Comparison of ENCODE assay signal across 8 cellular contexts in the genomic region with DNA sequence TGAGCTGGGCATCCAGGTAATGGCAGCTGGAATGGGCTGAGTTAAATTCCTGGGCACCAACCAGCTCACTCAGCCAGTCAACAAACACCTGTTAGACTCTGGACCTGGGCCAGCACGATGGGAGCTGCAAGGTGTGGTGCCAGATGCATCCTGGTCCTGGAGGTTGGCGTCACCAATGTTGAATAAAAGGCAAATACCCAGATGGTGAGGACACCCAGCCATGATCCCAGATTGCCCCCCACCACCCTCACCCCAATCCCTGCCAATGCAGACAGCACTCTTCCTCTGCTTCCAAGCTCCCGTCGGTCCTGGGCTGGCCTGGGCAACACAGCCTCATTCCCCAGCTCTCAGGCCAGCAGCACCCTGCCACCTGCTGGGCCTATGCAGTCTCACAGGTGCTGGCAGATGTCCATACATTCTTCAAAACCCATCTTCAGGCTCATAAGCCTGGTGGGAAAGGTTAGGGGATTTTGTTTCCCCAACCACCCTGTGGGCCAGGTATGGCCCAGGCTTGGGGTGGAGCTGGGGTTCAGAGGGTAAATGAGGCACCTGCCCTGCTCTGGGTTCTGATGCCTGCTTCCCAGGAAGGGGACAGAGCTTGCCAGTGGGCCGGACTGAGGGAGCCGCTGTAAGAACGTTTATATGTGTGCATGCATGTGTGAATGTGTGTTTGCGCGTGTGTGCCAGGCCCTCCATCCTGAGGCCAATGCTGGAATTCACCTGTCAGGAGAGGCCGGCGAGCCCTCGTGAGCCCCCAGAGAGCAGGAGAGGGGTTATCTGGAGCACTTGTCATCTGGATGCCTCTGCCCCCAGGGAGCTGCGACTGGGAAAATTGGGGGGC. TPM values are rescaled to one million over a fixed set of nuclear protein-coding genes. Genes with fewer than 3 reads are reported as not detected.
DNase-seq lines count a peak whose midpoint lies in the region; ATAC-seq lines count a peak whose summit lies in the region.

No MANE protein-coding gene starts in this region.

- peaks cover 3% of the 10 kb centered on the region for H3K36me3 Mint-ChIP-seq in activated naive CD4-positive, alpha-beta T cell treated with anti-CD3 and anti-CD28 coated beads, Interleukin-2, amount 50 U/mL, for 24 hours
- H3K36me3 Mint-ChIP-seq in activated naive CD4-positive, alpha-beta T cell treated with anti-CD3 and anti-CD28 coated beads for 36 hours (ENCODE audit: low read depth) = peaks cover 11% of the 10 kb centered on the region
- no peaks in the 10 kb centered on the region for H3K36me3 Mint-ChIP-seq in activated naive CD8-positive, alpha-beta T cell

- peaks cover 33% of the 10 kb centered on the region for H3K4me1 Mint-ChIP-seq in activated naive CD4-positive, alpha-beta T cell treated with anti-CD3 and anti-CD28 coated beads, Interleukin-2, amount 50 U/mL, for 24 hours
- peaks cover 27% of the 10 kb centered on the region for H3K4me1 Mint-ChIP-seq in activated naive CD4-positive, alpha-beta T cell treated with anti-CD3 and anti-CD28 coated beads for 36 hours (ENCODE audit: low read depth)
- peaks cover 32% of the 10 kb centered on the region for H3K4me1 Mint-ChIP-seq in activated naive CD8-positive, alpha-beta T cell (ENCODE audit: low read depth)

- ATAC-seq in left lobe of liver (peak; percentile 60), HG03457 (IDR thresholded peaks at IDR 0.05; ENCODE audit: unreplicated experiment) (no peak), HG03139 (IDR thresholded peaks at IDR 0.05; ENCODE audit: unreplicated experiment) (no peak), GM18867 (IDR thresholded peaks at IDR 0.05; ENCODE audit: unreplicated experiment) (no peak)

- no peaks in the 10 kb centered on the region for H3K9me3 Mint-ChIP-seq in activated naive CD4-positive, alpha-beta T cell treated with anti-CD3 and anti-CD28 coated beads, Interleukin-2, amount 50 U/mL, for 24 hours
- no peaks in the 10 kb centered on the region for H3K9me3 Mint-ChIP-seq in activated naive CD4-positive, alpha-beta T cell treated with anti-CD3 and anti-CD28 coated beads for 36 hours
- H3K9me3 Mint-ChIP-seq in activated naive CD8-positive, alpha-beta T cell (ENCODE audit: low read depth) = no peaks in the 10 kb centered on the region

- CTCF ChIA-PET in activated naive CD4-positive, alpha-beta T cell treated with anti-CD3 and anti-CD28 coated beads for 36 hours (lab: Charles Lee) = interaction anchor here (0.5 to 2.0 kb wide), 15 partner anchors 8 to 719 kb away, joined by 3 to 7 read pairs (median 3); no protein-coding TSS in a partner anchor

- DNase-seq in activated naive CD4-positive, alpha-beta T cell treated with anti-CD3 and anti-CD28 coated beads for 36 hours = no peak
- DNase-seq in NCI-H1105 (lab: John Stamatoyannopoulos, UW) (peak; percentile 73), left lobe of liver (ENCODE audit: low spot score) (no peak)

- H3K4me3 Mint-ChIP-seq in activated naive CD4-positive, alpha-beta T cell treated with anti-CD3 and anti-CD28 coated beads, Interleukin-2, amount 50 U/mL, for 24 hours = no peak overlapping the region
- no peak overlapping the region for H3K4me3 Mint-ChIP-seq in activated naive CD4-positive, alpha-beta T cell treated with anti-CD3 and anti-CD28 coated beads for 36 hours
- H3K4me3 Mint-ChIP-seq in activated naive CD8-positive, alpha-beta T cell = no peak overlapping the region

- H3K27me3 Mint-ChIP-seq in activated naive CD4-positive, alpha-beta T cell treated with anti-CD3 and anti-CD28 coated beads, Interleukin-2, amount 50 U/mL, for 24 hours = no peaks in the 10 kb centered on the region
- no peaks in the 10 kb centered on the region for H3K27me3 Mint-ChIP-seq in activated naive CD4-positive, alpha-beta T cell treated with anti-CD3 and anti-CD28 coated beads for 36 hours (ENCODE audit: low read depth)
- H3K27me3 Mint-ChIP-seq in activated naive CD8-positive, alpha-beta T cell = no peaks in the 10 kb centered on the region

- intact Hi-C loops in activated naive CD4-positive, alpha-beta T cell treated with anti-CD3 and anti-CD28 coated beads for 36 hours (cut with micrococcal nuclease) = no loop called here

- H3K27ac Mint-ChIP-seq in activated naive CD4-positive, alpha-beta T cell treated with anti-CD3 and anti-CD28 coated beads, Interleukin-2, amount 50 U/mL, for 24 hours = peak overlapping the region; percentile 35
- H3K27ac Mint-ChIP-seq in activated naive CD4-positive, alpha-beta T cell treated with anti-CD3 and anti-CD28 coated beads for 36 hours = no peak overlapping the region
- H3K27ac Mint-ChIP-seq in activated naive CD8-positive, alpha-beta T cell = peak overlapping the region; percentile 16

RNA-seq across cellular contexts. Expression of a gene that starts 58.0 kb away (rescaled TPM):
- total RNA-seq in activated naive CD4-positive, alpha-beta T cell treated with anti-CD3 and anti-CD28 coated beads for 36 hours = 1 to 10 TPM; 6.9 to 7.7 TPM
- total RNA-seq in left lobe of liver = 47.0 TPM
